ENCODE assay signal across 8 cellular contexts in the genomic region with DNA sequence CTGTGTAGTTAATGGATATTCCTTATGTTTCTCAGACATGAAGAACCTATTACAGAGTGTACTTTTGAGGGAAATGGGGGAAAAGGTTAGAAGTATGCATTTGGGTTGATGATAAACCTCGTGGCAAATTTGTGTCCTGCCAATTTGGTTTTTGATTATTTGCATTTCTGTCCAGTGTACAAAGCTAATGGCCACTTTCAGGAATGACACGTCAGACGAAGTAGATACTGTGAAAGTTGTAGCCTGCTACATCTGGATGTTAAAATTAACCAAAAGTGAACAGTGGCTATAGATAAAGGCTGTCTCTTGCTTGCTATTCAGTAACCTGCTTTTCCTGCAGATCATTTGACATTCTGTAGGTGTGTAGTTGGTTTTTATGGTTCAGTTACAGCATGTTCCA. TPM values are rescaled to one million over a fixed set of nuclear protein-coding genes. Genes with fewer than 3 reads are reported as not detected.
A peak's percentile ranks its signal among the peaks of the same experiment; 100 is the strongest.
DNase-seq lines count a peak whose midpoint lies in the region; ATAC-seq and TF ChIP-seq lines count a peak whose summit lies in the region.

No MANE protein-coding gene starts in this region.

- H3K9me3 ChIP-seq in right atrium auricular region (no peaks in the 10 kb centered on the region), MG63 (no peaks in the 10 kb centered on the region), endocrine pancreas (ENCODE audit: control insufficient read depth, low read length) (no peaks in the 10 kb centered on the region), psoas muscle (no peaks in the 10 kb centered on the region)

- ATAC-seq in psoas muscle (no peak), GM18868 (IDR thresholded peaks at IDR 0.05; ENCODE audit: unreplicated experiment) (no peak), HG03039 (IDR thresholded peaks at IDR 0.05; ENCODE audit: unreplicated experiment) (no peak), HG02759 (IDR thresholded peaks at IDR 0.05; ENCODE audit: unreplicated experiment) (no peak)

- no peak overlapping the region for H3K9ac ChIP-seq in endocrine pancreas (ENCODE audit: control insufficient read depth, insufficient read depth, low read length)

- DNase-seq in right atrium auricular region (ENCODE audit: low spot score) (no peak), cardiac septum (ENCODE audit: low spot score) (no peak), MG63 (no peak), psoas muscle (no peak)

- H3K4me3 ChIP-seq in right atrium auricular region (peak overlapping the region; percentile 47 to 65), MG63 (peak overlapping the region; percentile 83), endocrine pancreas (ENCODE audit: control insufficient read depth, insufficient read depth, low read length) (peak overlapping the region; percentile 70), psoas muscle (peak overlapping the region; percentile 74)

- H3K4me1 ChIP-seq in right atrium auricular region (peaks cover 0 to 7% of the 10 kb centered on the region in 2 donors), endocrine pancreas (ENCODE audit: control insufficient read depth, insufficient read depth, low read length) (no peaks in the 10 kb centered on the region), psoas muscle (no peaks in the 10 kb centered on the region)

- H3K27ac ChIP-seq in right atrium auricular region (no peak overlapping the region), psoas muscle (peak overlapping the region; percentile 78)

- WGBS in psoas muscle, 3 donors, result 5 to 25% (median 15%) methylated on average over 3 of the region's 3 CpGs

- intact Hi-C loops in cardiac septum (cut with DNase I), result loop anchor here (5.0 kb wide), 1 partner anchor 359 kb away; a partner anchor contains a TSS
- intact Hi-C loops in psoas muscle (cut with DNase I), result no loop called here

- H3K27me3 ChIP-seq in right atrium auricular region (no peaks in the 10 kb centered on the region), MG63 (no peaks in the 10 kb centered on the region), endocrine pancreas (ENCODE audit: control insufficient read depth, insufficient read depth, low read length) (no peaks in the 10 kb centered on the region), psoas muscle (ENCODE audit: insufficient read depth in 3 of 3, low read length in 2 of 3) (no peaks in the 10 kb centered on the region)

- no peak for TF ChIP-seq CTCF in right atrium auricular region (IDR thresholded peaks at IDR 0.05)
- TF ChIP-seq CTCF in psoas muscle (IDR thresholded peaks at IDR 0.05), result no peak

- no peaks in the 10 kb centered on the region for H3K36me3 ChIP-seq in right atrium auricular region
- H3K36me3 ChIP-seq in MG63, result peaks cover 31% of the 10 kb centered on the region
- H3K36me3 ChIP-seq in endocrine pancreas (ENCODE audit: control insufficient read depth, insufficient read depth, low read length), result no peaks in the 10 kb centered on the region
- peaks cover 0 to 11% of the 10 kb centered on the region in 2 donors for H3K36me3 ChIP-seq in psoas muscle (ENCODE audit: insufficient read depth in 1 of 2, low read depth in 1 of 2)

RNA-seq across cellular contexts. Expression of a gene that starts 1.0 kb away (rescaled TPM):
- total RNA-seq in right atrium auricular region (10 to 100 TPM; 84.6 to 91.8 TPM), cardiac septum (38.5 TPM), psoas muscle (10 to 100 TPM; 15.4 to 31.8 (median 23.9) TPM)
- 554 and 568 TPM in 2 replicates for total RNA-seq in MG63 (2014; rRNA removed; shearing (Covaris generic); ENCODE audit: low replicate concordance)
- 100 to 1,000 TPM in 1 of 3 donors, 10 to 100 TPM in 2; 33.0 to 103 (median 36.6) TPM for polyA plus RNA-seq in psoas muscle
